22 cellular contexts compared by ENCODE assay signal in the genomic region with DNA sequence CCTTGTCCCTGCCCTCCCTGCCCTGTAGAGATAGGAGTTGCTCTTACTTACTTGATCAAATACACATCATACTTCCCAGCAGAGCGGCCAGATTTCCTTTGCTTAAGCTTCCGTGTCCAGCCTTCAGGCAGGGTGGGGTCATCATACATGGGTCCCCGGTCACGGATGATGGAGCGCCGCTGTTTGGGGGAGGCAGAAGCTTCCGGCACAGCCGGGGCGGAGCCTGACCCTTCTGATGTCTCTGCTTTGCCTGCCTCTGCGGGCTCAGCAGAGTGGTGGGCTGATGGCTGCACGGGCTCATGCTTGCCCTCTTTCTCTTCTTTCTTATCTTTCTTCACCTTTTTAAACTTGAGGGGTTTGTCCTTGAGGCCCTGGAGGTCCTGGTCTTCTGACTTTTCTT.
"Had no signal": no experiment of that assay in that cellular context is flagged by ENCODE, and none has a peak within 500 bp of the region (broad histone marks: within the 10 kb centered on the region; RNA-seq: fewer than 3 reads in every experiment).

No MANE protein-coding gene starts in this region.

- H3K27me3 Mint-ChIP-seq: activated CD4-positive, alpha-beta memory T cell treated with anti-CD3 and anti-CD28 coated beads, Interleukin-2, amount 10 ng/mL, durations not matched to agents 7 days and 5 days; activated CD4-positive, alpha-beta T cell treated with anti-CD3 and anti-CD28 coated beads, Interleukin-2, amount 10 ng/mL, durations not matched to agents 24 days and 14 days; activated naive CD8-positive, alpha-beta T cell; activated T-helper 17 cell treated with anti-CD3 and anti-CD28 coated beads, Interleukin-2, amount 50 U/mL, for 72 hours; effector memory CD8-positive, alpha-beta T cell had no signal

- H3K36me3 ChIP-seq: colonic mucosa, prostate gland had no signal

- ATAC-seq: activated CD4-positive, CD25-positive, alpha-beta regulatory T cell treated with anti-CD3 and anti-CD28 coated beads, Interleukin-2, amount 50 U/mL, for 24 hours; activated T-helper 17 cell treated with anti-CD3 and anti-CD28 coated beads, Interleukin-2, amount 50 U/mL, for 72 hours; effector memory CD8-positive, alpha-beta T cell; gastrocnemius medialis; lower lobe of right lung; mucosa of descending colon had no signal

- H3K9me3 ChIP-seq: adrenal gland, ascending aorta, colonic mucosa, esophagus squamous epithelium, gastrocnemius medialis, lower lobe of right lung, mucosa of descending colon, prostate gland, stomach had no signal

- H3K4me3 Mint-ChIP-seq: activated CD4-positive, alpha-beta memory T cell treated with anti-CD3 and anti-CD28 coated beads, Interleukin-2, amount 10 ng/mL, durations not matched to agents 7 days and 5 days; activated CD4-positive, alpha-beta T cell treated with anti-CD3 and anti-CD28 coated beads, Interleukin-2, amount 10 ng/mL, durations not matched to agents 24 days and 14 days; activated naive CD8-positive, alpha-beta T cell; activated T-helper 17 cell treated with anti-CD3 and anti-CD28 coated beads, Interleukin-2, amount 50 U/mL, for 72 hours; effector memory CD8-positive, alpha-beta T cell had no signal

- H3K4me3 ChIP-seq: adrenal gland, ascending aorta, colonic mucosa, dorsolateral prefrontal cortex, esophagus squamous epithelium, gastrocnemius medialis, lower lobe of right lung, mucosa of descending colon, prostate gland, SK-N-MC, stomach had no signal

- H3K4me1 Mint-ChIP-seq: activated T-helper 17 cell treated with anti-CD3 and anti-CD28 coated beads, Interleukin-2, amount 50 U/mL, for 72 hours had no signal

- H3K4me1 ChIP-seq: ascending aorta, colonic mucosa, lower lobe of right lung, prostate gland had no signal

- H3K36me3 Mint-ChIP-seq: activated naive CD8-positive, alpha-beta T cell had no signal

- H3K27ac ChIP-seq: ascending aorta, colonic mucosa, esophagus squamous epithelium, gastrocnemius medialis, lower lobe of right lung, prostate gland, SK-N-MC, stomach had no signal

- DNase-seq: activated CD4-positive, alpha-beta memory T cell treated with anti-CD3 and anti-CD28 coated beads, Interleukin-2, amount 10 ng/mL, durations not matched to agents 7 days and 5 days; activated CD4-positive, alpha-beta T cell treated with anti-CD3 and anti-CD28 coated beads, Interleukin-2, amount 10 ng/mL, durations not matched to agents 24 days and 14 days; activated T-cell treated with anti-CD3 and anti-CD28 coated beads, Interleukin-2, amount 50 U/mL, for 1 hour; adrenal gland; colonic mucosa; dorsolateral prefrontal cortex; effector memory CD8-positive, alpha-beta T cell; esophagus squamous epithelium; gastrocnemius medialis; hippocampal formation; lower lobe of right lung; mucosa of descending colon; right cardiac atrium; stimulated activated CD4-positive, alpha-beta T cell treated with anti-CD3 and anti-CD28 coated beads, Interleukin-1b, Interleukin-23, amount 100 ng/mL, for 48 hours; stomach; trophoblast cell had no signal

- H3K27me3 ChIP-seq: ascending aorta, colonic mucosa, esophagus squamous epithelium, gastrocnemius medialis had no signal

- H3K27ac Mint-ChIP-seq: activated CD4-positive, alpha-beta memory T cell treated with anti-CD3 and anti-CD28 coated beads, Interleukin-2, amount 10 ng/mL, durations not matched to agents 7 days and 5 days; activated CD4-positive, alpha-beta T cell treated with anti-CD3 and anti-CD28 coated beads, Interleukin-2, amount 10 ng/mL, durations not matched to agents 24 days and 14 days; activated naive CD8-positive, alpha-beta T cell; activated T-helper 17 cell treated with anti-CD3 and anti-CD28 coated beads, Interleukin-2, amount 50 U/mL, for 72 hours had no signal
